ENCODE assay signal across 8 cellular contexts in the genomic region with DNA sequence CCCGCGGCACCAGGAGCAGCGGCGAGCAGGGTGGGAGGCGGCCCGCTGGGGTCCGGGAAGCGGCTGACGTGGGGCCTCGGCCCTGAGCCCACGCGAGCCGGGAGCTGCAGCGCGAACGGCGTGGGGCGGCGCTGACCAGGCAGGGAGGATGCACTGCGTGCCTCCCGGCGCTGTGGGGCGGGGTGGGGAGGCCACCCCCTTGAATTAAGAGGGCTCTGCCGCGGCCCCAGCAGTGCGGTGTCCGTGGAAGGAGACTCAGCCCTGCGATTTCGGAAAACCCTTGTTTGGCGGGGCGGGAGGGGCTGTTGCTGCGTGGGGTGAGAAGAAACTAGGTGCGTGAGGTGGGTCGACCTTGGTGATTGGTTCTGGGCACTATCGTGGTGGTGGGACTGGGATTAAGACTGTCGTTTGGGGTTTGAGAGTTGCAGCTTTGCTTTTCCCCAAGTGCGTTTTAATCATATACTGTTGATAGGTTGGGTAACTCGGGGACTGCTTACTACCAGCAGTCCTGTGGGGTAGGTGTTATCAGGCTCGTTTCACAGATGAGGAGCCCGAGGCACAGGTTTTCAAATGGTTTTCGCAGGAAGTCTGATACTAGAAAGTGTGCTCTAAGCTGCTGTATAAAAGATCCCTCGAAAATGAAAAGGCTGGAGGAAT.
DNase-seq lines count a peak whose midpoint lies in the region; TF ChIP-seq lines count a peak whose summit lies in the region.

No MANE protein-coding gene starts in this region.

- H2AFZ ChIP-seq in parathyroid adenoma, result peak overlapping the region; percentile 28

- H3K27me3 ChIP-seq in parathyroid adenoma (ENCODE audit: control insufficient read depth, insufficient read depth, low read length), result no peaks in the 10 kb centered on the region

- H3K9me3 ChIP-seq in parathyroid adenoma (ENCODE audit: control insufficient read depth, low read length), result no peaks in the 10 kb centered on the region

- peaks cover 37% of the 10 kb centered on the region for H3K79me2 ChIP-seq in parathyroid adenoma

- no peaks in the 10 kb centered on the region for H3K36me3 ChIP-seq in parathyroid adenoma (ENCODE audit: control insufficient read depth, insufficient read depth, low read length)

- H3K27ac ChIP-seq in parathyroid adenoma, result peak overlapping the region; percentile 95

- H3K4me1 ChIP-seq in parathyroid adenoma, result peaks cover 16% of the 10 kb centered on the region

- H3K4me3 ChIP-seq in foreskin fibroblast (ENCODE audit: low read depth in 1 of 2, low read length in 2 of 2) (peak overlapping the region; percentile 81 to 100), parathyroid adenoma (ENCODE audit: low read depth, low read length) (peak overlapping the region; percentile 82)

- peak overlapping the region; percentile 88 for H3K9ac ChIP-seq in parathyroid adenoma

- peak overlapping the region; percentile 79 for H3K4me2 ChIP-seq in parathyroid adenoma (ENCODE audit: low read length)

- DNase-seq in GM10266 (ENCODE audit: extremely low spot score) (peak; percentile 67), HCEC 1CT (peak; percentile 36), NCI-H526 treated with DMSO at 0.1 percent for 48 hours (lab: John Stamatoyannopoulos, UW) (peak; percentile 23), foreskin fibroblast (peak in 1 of 2 donors; percentile 73), SHP77 (lab: John Stamatoyannopoulos, UW) (no peak), COR-L47 (lab: John Stamatoyannopoulos, UW) (no peak)
- DNase-seq in activated T-cell treated with anti-CD3 and anti-CD28 coated beads, Interleukin-2, amount 50 U/mL, for 48 hours, result peak; percentile 55 to 63

- TF ChIP-seq CTCF in GM10266 (IDR thresholded peaks at IDR 0.05; ENCODE audit: control insufficient read depth, insufficient read depth, low read depth, missing control alignments) (no peak), foreskin fibroblast (IDR thresholded peaks at IDR 0.05; ENCODE audit: low read depth, low read length) (no peak), parathyroid adenoma (IDR thresholded peaks at IDR 0.05) (no peak)

Comparison
In these comparisons a context has a peak if more than half of its experiments do, and no peak if none do; other contexts are left out.
1. DNase-seq: peak in GM10266 (single experiment), HCEC 1CT (single experiment), NCI-H526 treated with DMSO at 0.1 percent for 48 hours (single experiment) and activated T-cell treated with anti-CD3 and anti-CD28 coated beads, Interleukin-2, amount 50 U/mL, for 48 hours (2 of 2); none in SHP77 (0 of 2) and COR-L47 (single experiment).